ENCODE assay signal across 8 cellular contexts in the genomic region with DNA sequence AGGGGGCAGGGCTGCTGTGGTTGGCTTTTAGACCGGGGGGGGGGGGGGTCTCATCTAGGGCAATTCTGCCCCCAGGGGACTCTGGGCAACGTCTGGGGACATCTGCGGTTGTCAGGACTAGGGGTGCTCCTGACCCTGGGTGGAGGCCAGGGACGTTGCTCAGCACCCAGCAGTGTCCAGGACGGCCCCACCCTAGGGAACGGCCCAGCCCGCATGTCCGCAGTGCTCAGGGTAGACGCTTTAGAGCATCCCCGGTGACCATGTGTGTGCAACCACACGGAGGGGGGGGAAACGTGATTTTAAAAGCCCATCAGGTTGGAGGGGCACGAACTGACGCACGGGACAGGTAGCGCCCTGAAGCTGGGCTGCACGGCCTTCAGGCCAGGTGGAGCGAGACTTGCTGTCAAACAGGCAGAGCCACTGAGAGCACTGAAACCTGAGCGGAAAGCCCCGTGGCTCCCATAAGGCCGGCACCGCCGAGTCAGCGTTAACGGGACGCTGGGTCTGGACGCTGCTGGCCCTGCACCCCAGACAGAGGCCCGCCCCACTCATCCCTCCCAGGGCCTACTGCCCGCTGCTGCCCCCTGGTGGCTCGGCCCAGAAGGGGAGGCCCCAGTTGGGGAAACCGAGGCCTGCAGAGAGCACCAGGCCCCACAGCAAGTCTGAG. TPM values are rescaled to one million over a fixed set of nuclear protein-coding genes. Genes with fewer than 3 reads are reported as not detected.
A peak's percentile ranks its signal among the peaks of the same experiment; 100 is the strongest.
DNase-seq lines count a peak whose midpoint lies in the region; ATAC-seq and TF ChIP-seq lines count a peak whose summit lies in the region.

No MANE protein-coding gene starts in this region.

- intact Hi-C loops in mucosa of descending colon (cut with DNase I, micrococcal nuclease) (loop anchor here in 1 of 2 donors (10.0 kb wide), 1 partner anchor 73 kb away; no protein-coding TSS in a partner anchor), stomach (cut with DNase I; ENCODE audit: low total_unique reads) (loop anchor here (10.0 kb wide), 1 partner anchor 73 kb away; no protein-coding TSS in a partner anchor)

- H3K9me3 ChIP-seq in mucosa of descending colon (no peaks in the 10 kb centered on the region), stomach (no peaks in the 10 kb centered on the region)

- DNase-seq in C1 segment of cervical spinal cord (lab: John Stamatoyannopoulos, UW), result peak in 9 of 14 donors; percentile 5 to 62 (median 36)
- DNase-seq in activated CD4-positive, alpha-beta T cell treated with anti-CD3 and anti-CD28 coated beads, Interleukin-2, amount 50 U/mL, for 1 hour, result peak; percentile 52
- peak; percentile 30 for DNase-seq in effector CD8-positive, alpha-beta T cell (lab: John Stamatoyannopoulos, UW)
- peak; percentile 70 to 80 (median 72) for DNase-seq in mucosa of descending colon
- peak; percentile 73 for DNase-seq in stomach
- DNase-seq in SIG-M5 (lab: John Stamatoyannopoulos, UW), result no peak

- TF ChIP-seq EP300 in stomach (IDR thresholded peaks at IDR 0.05), result no peak

- ATAC-seq in HG03439 (IDR thresholded peaks at IDR 0.05; ENCODE audit: unreplicated experiment) (peak; percentile 40), mucosa of descending colon (peak; percentile 83), GM18870 (IDR thresholded peaks at IDR 0.05; ENCODE audit: unreplicated experiment) (no peak)

- H3K36me3 ChIP-seq in mucosa of descending colon (ENCODE audit: low read depth) (no peaks in the 10 kb centered on the region), stomach (peaks cover 17 to 89% (median 79%) of the 10 kb centered on the region in 4 donors)

- H3K27me3 ChIP-seq in stomach, result no peaks in the 10 kb centered on the region

- peak; percentile 86 for TF ChIP-seq CTCF in mucosa of descending colon (IDR thresholded peaks at IDR 0.05)
- TF ChIP-seq CTCF in stomach (IDR thresholded peaks at IDR 0.05), result peak in 5 of 7 experiments; percentile 85 to 93 (median 87)

- no peak overlapping the region for H3K4me3 ChIP-seq in mucosa of descending colon
- H3K4me3 ChIP-seq in stomach, result peak overlapping the region in 2 of 4 donors; percentile 6 to 35

- H3K27ac ChIP-seq in stomach, result peak overlapping the region in 2 of 5 donors; percentile 42 to 51

- no peak for TF ChIP-seq POLR2A in stomach (IDR thresholded peaks at IDR 0.05)

- no peaks in the 10 kb centered on the region for H3K4me1 ChIP-seq in mucosa of descending colon (ENCODE audit: low read depth)
- H3K4me1 ChIP-seq in stomach, result peaks cover 3 to 27% (median 20%) of the 10 kb centered on the region in 4 donors

- 7 to 69% (median 50%) methylated on average over 10 to 31 of the region's 31 CpGs for WGBS in stomach, 5 donors

RNA-seq across cellular contexts. Expression of a gene that starts 8.3 kb away (rescaled TPM):
- total RNA-seq in mucosa of descending colon (10 to 100 TPM; 22.4 to 26.8 (median 22.6) TPM), stomach (100 to 1,000 TPM in 1 of 5 donors, 10 to 100 TPM in 3, 1 to 10 TPM in 1; 9.8 to 180 (median 19.4) TPM)
- polyA plus RNA-seq in stomach, result 10 to 100 TPM; 10.2 to 13.9 (median 12.4) TPM

RNA-seq across cellular contexts. Expression of a gene that starts 11.6 kb away (rescaled TPM):
- total RNA-seq in mucosa of descending colon, result 1 to 10 TPM in 2 of 3 donors, under 1 TPM in 1; 0.72 to 2.3 (median 1.1) TPM
- 1 to 10 TPM in 1 of 5 donors, under 1 TPM in 1, not detected in 3; 0.37 to 1.0 TPM for total RNA-seq in stomach
- 1 to 10 TPM in 2 of 3 donors, under 1 TPM in 1; 0.50 to 2.6 (median 1.2) TPM for polyA plus RNA-seq in stomach

RNA-seq across cellular contexts. Expression of a gene that starts 33.0 kb away (rescaled TPM):
- total RNA-seq in mucosa of descending colon, result 1 to 10 TPM in 1 of 3 donors, under 1 TPM in 2; 0.34 to 1.1 (median 0.58) TPM
- 1 to 10 TPM in 1 of 5 donors, not detected in 4; 2.9 TPM for total RNA-seq in stomach
- polyA plus RNA-seq in stomach, result 1 to 10 TPM in 2 of 3 donors, under 1 TPM in 1; 0.75 to 2.0 (median 1.1) TPM

RNA-seq across cellular contexts. Expression of a gene that starts 45.5 kb away (rescaled TPM):
- total RNA-seq in mucosa of descending colon (10 to 100 TPM; 79.9 to 81.9 (median 81.4) TPM), stomach (100 to 1,000 TPM in 3 of 5 donors, 10 to 100 TPM in 2; 39.8 to 638 (median 160) TPM)
- polyA plus RNA-seq in stomach, result 100 to 1,000 TPM in 1 of 3 donors, 10 to 100 TPM in 2; 79.5 to 103 (median 80.6) TPM
